18 cellular contexts compared by ENCODE assay signal in genomic region chr9:20307662-20308061, GRCh38.
"Had no signal": no experiment of that assay in that cellular context is flagged by ENCODE, and none has a peak within 500 bp of the region (broad histone marks: within the 10 kb centered on the region; RNA-seq: fewer than 3 reads in every experiment).

No MANE protein-coding gene starts in this region.

- H3K4me3 ChIP-seq: adrenal gland, mucosa of descending colon, psoas muscle, right lobe of liver, spleen, tibial artery, vagina had no signal

- H3K27me3 ChIP-seq: adrenal gland, right lobe of liver, tibial artery, vagina had no signal

- H3K9me3 ChIP-seq: adrenal gland, mucosa of descending colon, psoas muscle, right lobe of liver, spleen, tibial artery, vagina had no signal

- H3K36me3 ChIP-seq: adrenal gland, right lobe of liver, spleen, tibial artery, vagina had no signal

- H3K4me1 ChIP-seq: adrenal gland, psoas muscle, right lobe of liver, spleen, vagina had no signal

- DNase-seq: activated CD4-positive, alpha-beta T cell treated with anti-CD3 and anti-CD28 coated beads, Interleukin-2, amount 10 ng/mL, durations not matched to agents 7 days and 5 days; activated CD4-positive, CD25-positive, alpha-beta regulatory T cell; activated naive CD4-positive, alpha-beta T cell treated with anti-CD3 and anti-CD28 coated beads, Interleukin-2, amount 50 U/mL, for 16 hours; activated T-cell treated with anti-CD3 and anti-CD28 coated beads, Interleukin-2, amount 50 U/mL, for 1 hour; adrenal gland; effector memory CD8-positive, alpha-beta T cell; erythroblast; hypothalamus; left colon; mammary epithelial cell; mucosa of descending colon; naive thymus-derived CD8-positive, alpha-beta T cell; psoas muscle; right lobe of liver; spleen; stimulated activated CD4-positive, alpha-beta T cell treated with anti-CD3 and anti-CD28 coated beads, Interleukin-1b, Interleukin-23, amount 100 ng/mL, for 48 hours; tibial artery had no signal

- H3K27ac ChIP-seq: adrenal gland, psoas muscle, right lobe of liver, spleen, tibial artery, vagina had no signal
